Comparison of ENCODE assay signal across 9 cellular contexts in genomic region chr2:152499921-152500320, GRCh38.
DNase-seq lines count a peak whose midpoint lies in the region; ATAC-seq and TF ChIP-seq lines count a peak whose summit lies in the region.
"Had no signal": no experiment of that assay in that cellular context is flagged by ENCODE, and none has a peak within 500 bp of the region (broad histone marks: within the 10 kb centered on the region; RNA-seq: fewer than 3 reads in every experiment).

No MANE protein-coding gene starts in this region.

- no peak for TF ChIP-seq CTCF in astrocyte of the spinal cord (IDR thresholded peaks at IDR 0.05; ENCODE audit: low read depth, low read length)
- no peak for TF ChIP-seq CTCF in kidney epithelial cell (IDR thresholded peaks at IDR 0.05; ENCODE audit: insufficient read depth, low read length, poor library complexity, severe bottlenecking)

- H3K9ac ChIP-seq in subcutaneous abdominal adipose tissue (ENCODE audit: low read length in 5 of 5): peak overlapping the region; percentile 30 to 79 (median 34)

- H3K4me1 ChIP-seq in subcutaneous abdominal adipose tissue (ENCODE audit: control insufficient read depth in 5 of 5, insufficient read depth in 5 of 5, low read length in 5 of 5): peaks cover 14 to 48% (median 37%) of the 10 kb centered on the region in 5 donors

- H3K27me3 ChIP-seq in kidney epithelial cell (ENCODE audit: control insufficient read depth, insufficient read depth, low read length) (no peaks in the 10 kb centered on the region), subcutaneous abdominal adipose tissue (ENCODE audit: control insufficient read depth in 5 of 5, insufficient read depth in 4 of 5, low read length in 5 of 5) (no peaks in the 10 kb centered on the region)

- peak overlapping the region; percentile 95 for H3K27ac ChIP-seq in subcutaneous abdominal adipose tissue (ENCODE audit: low read depth, low read length)

- no peak for TF ChIP-seq POLR2A in erythroblast (IDR thresholded peaks at IDR 0.05; ENCODE audit: low read length)

- peak; percentile 51 for ATAC-seq in GM21360 (IDR thresholded peaks at IDR 0.05; ENCODE audit: unreplicated experiment)

- no peaks in the 10 kb centered on the region for H3K9me3 ChIP-seq in subcutaneous abdominal adipose tissue (ENCODE audit: control insufficient read depth in 5 of 5, low read length in 5 of 5)

- H3K4me3 ChIP-seq in astrocyte of the spinal cord (ENCODE audit: low read depth, low read length) (no peak overlapping the region), kidney epithelial cell (ENCODE audit: low read depth, low read length) (no peak overlapping the region), subcutaneous abdominal adipose tissue (ENCODE audit: low read depth in 1 of 5, low read length in 5 of 5) (peak overlapping the region in 2 of 5 donors; percentile 6 to 50)

- DNase-seq in astrocyte of the spinal cord (ENCODE audit: low read depth, low spot score) (peak; percentile 79), kidney epithelial cell (ENCODE audit: low read depth) (peak; percentile 63), erythroblast (lab: John Stamatoyannopoulos, UW) (no peak), cortex of kidney (lab: John Stamatoyannopoulos, UW) (no peak), NCI-H2171 (lab: John Stamatoyannopoulos, UW) (no peak), HuH-7.5 (ENCODE audit: low spot score) (no peak)
- DNase-seq: SW 1271 had no signal

- in situ Hi-C loops in astrocyte of the spinal cord (cut with HindIII; ENCODE audit: low sequenced_read_pairs): no loop called here

- no peaks in the 10 kb centered on the region for H3K36me3 ChIP-seq in kidney epithelial cell (ENCODE audit: control insufficient read depth, insufficient read depth, low read length)
- H3K36me3 ChIP-seq in subcutaneous abdominal adipose tissue (ENCODE audit: control insufficient read depth in 5 of 5, insufficient read depth in 5 of 5, low read length in 5 of 5): no peaks in the 10 kb centered on the region

Comparison
In these comparisons a context has a peak if more than half of its experiments do, and no peak if none do; other contexts are left out.
1. DNase-seq: peak in astrocyte of the spinal cord (single experiment) and kidney epithelial cell (single experiment); none in erythroblast (0 of 2), cortex of kidney (single experiment), NCI-H2171 (single experiment) and HuH-7.5 (single experiment).